11 cellular contexts compared by ENCODE assay signal in the genomic region with DNA sequence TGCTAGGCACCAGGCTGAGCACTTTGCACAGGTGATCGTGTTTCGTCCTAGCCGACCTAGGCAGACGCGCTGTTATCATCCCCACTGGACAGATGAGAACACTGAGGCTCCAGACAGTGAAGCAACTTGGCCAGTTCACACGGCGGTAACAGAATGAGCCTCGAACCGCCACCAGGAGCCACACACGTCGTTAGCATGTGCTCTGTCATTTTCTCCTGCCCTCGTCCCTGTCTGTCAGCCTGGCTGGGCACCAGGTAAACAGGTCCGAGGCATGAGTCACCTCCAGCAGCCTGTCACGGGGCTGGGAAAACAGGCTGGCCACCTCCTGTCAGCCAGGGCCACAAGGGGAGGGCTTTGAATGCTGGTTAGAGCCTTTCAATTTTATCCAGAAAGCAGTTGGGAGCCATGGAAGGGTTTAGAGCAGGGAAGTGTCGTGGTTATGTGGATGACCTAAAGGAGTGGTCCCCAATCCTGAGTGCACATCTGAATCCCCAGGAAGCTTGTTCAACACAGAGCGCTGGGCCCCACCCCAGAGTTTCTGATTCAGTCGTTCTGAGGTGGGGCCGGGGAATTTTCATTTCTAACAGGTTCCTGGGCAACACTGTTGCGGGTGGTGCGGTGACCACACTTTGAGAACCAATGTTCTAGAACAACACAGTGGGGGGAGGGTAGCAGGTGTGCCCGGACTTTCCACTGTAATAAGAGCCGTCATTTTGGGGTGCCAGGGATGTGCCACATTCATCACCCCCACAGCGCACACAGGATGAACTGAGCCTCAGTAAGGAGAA. TPM values are rescaled to one million over a fixed set of nuclear protein-coding genes. Genes with fewer than 3 reads are reported as not detected.
DNase-seq lines count a peak whose midpoint lies in the region; ATAC-seq, FAIRE-seq and TF ChIP-seq lines count a peak whose summit lies in the region.
"Had no signal": no experiment of that assay in that cellular context is flagged by ENCODE, and none has a peak within 500 bp of the region (broad histone marks: within the 10 kb centered on the region; RNA-seq: fewer than 3 reads in every experiment).

No MANE protein-coding gene starts in this region.

- peak; percentile 67 for ATAC-seq in activated T-helper 17 cell treated with anti-CD3 and anti-CD28 coated beads, Interleukin-2, amount 50 U/mL, for 72 hours (replicated peaks)

- WGBS in smooth muscle cell (ENCODE audit: low lambda C conversion rate): 82% methylated on average over 23 of the region's 23 CpGs

- no peaks in the 10 kb centered on the region for H3K9me3 Mint-ChIP-seq in activated T-helper 17 cell treated with anti-CD3 and anti-CD28 coated beads, Interleukin-2, amount 50 U/mL, for 72 hours

- H3K27ac ChIP-seq in keratinocyte (ENCODE audit: control insufficient read depth, insufficient read depth, low read length) (peak overlapping the region; percentile 98), smooth muscle cell (ENCODE audit: low read depth) (peak overlapping the region; percentile 97)
- H3K27ac ChIP-seq: brain microvascular endothelial cell had no signal

- H3K27ac Mint-ChIP-seq in activated T-helper 17 cell treated with anti-CD3 and anti-CD28 coated beads, Interleukin-2, amount 50 U/mL, for 72 hours: peak overlapping the region; percentile 38

- H3K9me3 ChIP-seq in keratinocyte (ENCODE audit: control insufficient read depth, low read depth, low read length) (no peaks in the 10 kb centered on the region), smooth muscle cell (replicated peaks; ENCODE audit: low read depth) (no peaks in the 10 kb centered on the region)

- H3K4me3 ChIP-seq in keratinocyte (ENCODE audit: control insufficient read depth in 2 of 3, extremely low read depth in 1 of 3, insufficient read depth in 2 of 3, low read depth in 1 of 3, low read length in 3 of 3): no peak overlapping the region
- no peak overlapping the region for H3K4me3 ChIP-seq in smooth muscle cell

- TF ChIP-seq CTCF in keratinocyte (optimal IDR thresholded peaks at IDR 0.05 in 1 of 3, IDR thresholded peaks at IDR 0.05 in 1 of 3, conservative IDR thresholded peaks at IDR 0.05 in 1 of 3; ENCODE audit: extremely low read depth in 1 of 3, insufficient read depth in 2 of 3, low read length in 3 of 3): peak in 1 of 3 experiments; percentile 8
- no peak for TF ChIP-seq CTCF in smooth muscle cell (IDR thresholded peaks at IDR 0.05; ENCODE audit: borderline replicate concordance, insufficient read depth, poor library complexity, severe bottlenecking)

- peak; percentile 59 for FAIRE-seq in keratinocyte (lab: Jason Lieb, UNC)

- H2AFZ ChIP-seq in keratinocyte (ENCODE audit: control insufficient read depth, low read length) (peak overlapping the region; percentile 29), smooth muscle cell (ENCODE audit: low read depth) (no peak overlapping the region)

- H3K4me2 ChIP-seq in keratinocyte (ENCODE audit: control insufficient read depth, extremely low read depth, insufficient read depth, low read depth, low read length): no peak overlapping the region
- H3K4me2 ChIP-seq in smooth muscle cell: no peak overlapping the region

- H3K9ac ChIP-seq in keratinocyte (ENCODE audit: control insufficient read depth, extremely low read depth, insufficient read depth, low read length) (peak overlapping the region; percentile 92), smooth muscle cell (ENCODE audit: low read depth) (no peak overlapping the region)

- no peaks in the 10 kb centered on the region for H3K9me1 ChIP-seq in keratinocyte (ENCODE audit: control insufficient read depth, extremely low read depth, insufficient read depth, low read length)

- DNase-seq in G401 (ENCODE audit: low spot score) (peak; percentile 30), keratinocyte (ENCODE audit: low read depth, low spot score) (peak; percentile 44), smooth muscle cell (lab: John Stamatoyannopoulos, UW; ENCODE audit: unreplicated experiment) (no peak), AG08395 (ENCODE audit: low spot score) (no peak), NCI-H1930 (lab: John Stamatoyannopoulos, UW) (no peak), NCI-H524 treated with DMSO at 0.1 percent for 48 hours (lab: John Stamatoyannopoulos, UW) (no peak)
- DNase-seq in activated naive CD4-positive, alpha-beta T cell treated with Interleukin-2 at 50 U/mL for 16 hours: no peak
- DNase-seq: brain microvascular endothelial cell; DMS153; stimulated activated naive CD4-positive, alpha-beta T cell treated with Interleukin-2 at 50 U/mL for 16 hours had no signal

- H3K4me3 Mint-ChIP-seq in activated T-helper 17 cell treated with anti-CD3 and anti-CD28 coated beads, Interleukin-2, amount 50 U/mL, for 72 hours: peak overlapping the region; percentile 11

- H3K36me3 ChIP-seq in keratinocyte (ENCODE audit: control insufficient read depth in 2 of 2, extremely low read depth in 1 of 2, insufficient read depth in 2 of 2, low read length in 2 of 2): no peaks in the 10 kb centered on the region
- no peaks in the 10 kb centered on the region for H3K36me3 ChIP-seq in smooth muscle cell (ENCODE audit: low read depth)
- H3K36me3 ChIP-seq: brain microvascular endothelial cell had no signal

- H3F3A ChIP-seq in smooth muscle cell (ENCODE audit: low read depth): peaks cover 18% of the 10 kb centered on the region

- H3K79me2 ChIP-seq in keratinocyte (ENCODE audit: control insufficient read depth, insufficient read depth, low read length) (no peaks in the 10 kb centered on the region), smooth muscle cell (ENCODE audit: low read depth) (no peaks in the 10 kb centered on the region)

- H3K27me3 ChIP-seq in keratinocyte (ENCODE audit: control insufficient read depth, extremely low read depth, insufficient read depth, low read length): no peaks in the 10 kb centered on the region
- H3K27me3 ChIP-seq in smooth muscle cell (ENCODE audit: low read depth): no peaks in the 10 kb centered on the region
- H3K27me3 ChIP-seq: brain microvascular endothelial cell had no signal

- H3K27me3 Mint-ChIP-seq in activated T-helper 17 cell treated with anti-CD3 and anti-CD28 coated beads, Interleukin-2, amount 50 U/mL, for 72 hours: no peaks in the 10 kb centered on the region

- no peaks in the 10 kb centered on the region for H3K4me1 Mint-ChIP-seq in activated T-helper 17 cell treated with anti-CD3 and anti-CD28 coated beads, Interleukin-2, amount 50 U/mL, for 72 hours

- in situ Hi-C loops in G401 (cut with HindIII; ENCODE audit: low sequenced_read_pairs): no loop called here

- H4K20me1 ChIP-seq in keratinocyte (ENCODE audit: control insufficient read depth, extremely low read depth, insufficient read depth, low read length) (no peaks in the 10 kb centered on the region), smooth muscle cell (ENCODE audit: low read depth) (no peaks in the 10 kb centered on the region)

- no peaks in the 10 kb centered on the region for H3K36me3 Mint-ChIP-seq in activated T-helper 17 cell treated with anti-CD3 and anti-CD28 coated beads, Interleukin-2, amount 50 U/mL, for 72 hours (ENCODE audit: low read depth)

- peaks cover 32% of the 10 kb centered on the region for H3K4me1 ChIP-seq in keratinocyte (ENCODE audit: control insufficient read depth, extremely low read depth, insufficient read depth, low read length)
- H3K4me1 ChIP-seq in smooth muscle cell (ENCODE audit: low read depth): peaks cover 13% of the 10 kb centered on the region

- dilution Hi-C loops in keratinocyte (cut with MboI; ENCODE audit: extremely low pct_ligation_motif_present, low sequenced_read_pairs): no loop called here

RNA-seq across cellular contexts. Expression of gene DUSP1, which starts 39.5 kb away (rescaled TPM):
- 36.6 and 39.1 TPM in 2 replicates for total RNA-seq in G401 (2014; rRNA removed; shearing (Covaris generic))
- 10 to 100 TPM; 18.3 to 24.6 TPM for total RNA-seq in activated T-helper 17 cell treated with anti-CD3 and anti-CD28 coated beads, Interleukin-2, amount 50 U/mL, for 72 hours
- polyA plus RNA-seq in keratinocyte (10.4 to 303 TPM (median 174 TPM) in 3 replicates), smooth muscle cell (656 and 995 TPM in 2 replicates)
- polyA plus RNA-seq in keratinocyte (2011; ENCODE audit: low read depth): 68.7 TPM
- 98.5 and 108 TPM in 2 replicates for polyA plus RNA-seq in keratinocyte (2011; cell fraction: cytosol; rRNA removed)
- polyA plus RNA-seq in keratinocyte (2011; cell fraction: nucleus; rRNA removed): 553 and 700 TPM in 2 replicates
- 7.0 and 200 TPM in 2 replicates for polyA plus RNA-seq in keratinocyte (2012; ENCODE audit: low replicate concordance)
- polyA minus RNA-seq in keratinocyte: 17.6 to 194 TPM (median 125 TPM) in 3 replicates
- polyA minus RNA-seq in keratinocyte (2011; cell fraction: cytosol; rRNA and poly(A)+ RNA removed): 131 TPM
- 374 and 410 TPM in 2 replicates for polyA minus RNA-seq in keratinocyte (2011; cell fraction: nucleus; rRNA and poly(A)+ RNA removed)
- total RNA-seq in smooth muscle cell: 751 and 817 TPM in 2 replicates

Comparison
In these comparisons a context has a peak if more than half of its experiments do, and no peak if none do; other contexts are left out.
1. DNase-seq: peak in G401 (single experiment) and keratinocyte (single experiment); none in smooth muscle cell (single experiment), activated naive CD4-positive, alpha-beta T cell treated with Interleukin-2 at 50 U/mL for 16 hours (single experiment), AG08395 (single experiment), NCI-H1930 (0 of 2) and NCI-H524 treated with DMSO at 0.1 percent for 48 hours (single experiment).
2. RNA of gene DUSP1, which starts 39.5 kb away (total RNA-seq): 751 to 817 TPM in smooth muscle cell; 36.6 to 39.1 TPM in G401 and 18.3 to 24.6 TPM in activated T-helper 17 cell treated with anti-CD3 and anti-CD28 coated beads, Interleukin-2, amount 50 U/mL, for 72 hours; every median in the first group is over 10 times any median in the second.